In the genomic region with DNA sequence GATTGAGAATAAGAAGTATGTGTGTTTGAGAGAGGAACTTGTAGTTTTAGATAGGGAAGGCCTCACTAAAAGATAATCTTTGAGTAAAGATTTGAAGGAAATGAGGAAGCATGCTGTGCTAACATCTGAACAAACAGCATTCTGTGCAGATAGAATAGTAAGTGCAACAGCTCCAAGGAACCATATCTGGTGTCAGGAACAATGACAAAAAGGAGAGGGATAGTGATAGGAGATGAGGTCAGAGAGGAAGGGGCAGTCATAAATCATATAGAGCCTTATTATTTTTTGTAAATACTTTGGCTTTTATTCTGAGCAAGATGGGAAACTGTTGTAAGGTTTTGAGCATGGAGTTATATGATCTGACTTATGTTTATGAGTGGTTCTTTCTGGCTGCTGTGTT, we compare ENCODE assay signal across 34 cellular contexts.
"Had no signal": no experiment of that assay in that cellular context is flagged by ENCODE, and none has a peak within 500 bp of the region (broad histone marks: within the 10 kb centered on the region; RNA-seq: fewer than 3 reads in every experiment).

No MANE protein-coding gene starts in this region.

- H3K36me3 Mint-ChIP-seq: mesothelial cell of epicardium, naive B cell had no signal

- H3K27ac Mint-ChIP-seq: activated CD4-positive, alpha-beta memory T cell treated with anti-CD3 and anti-CD28 coated beads for 36 hours; activated CD4-positive, alpha-beta T cell treated with anti-CD3 and anti-CD28 coated beads, Interleukin-2, amount 10 ng/mL, durations not matched to agents 24 days and 14 days; activated naive CD4-positive, alpha-beta T cell treated with anti-CD3 and anti-CD28 coated beads, Interleukin-2, amount 10 ng/mL, durations not matched to agents 7 days and 5 days; activated naive CD8-positive, alpha-beta T cell treated with anti-CD3 and anti-CD28 coated beads, Interleukin-2, amount 10 ng/mL, durations not matched to agents 7 days and 5 days; activated T-helper 1 cell treated with anti-CD3 and anti-CD28 coated beads, Interleukin-12 subunit alpha, Interleukin-12 subunit beta, Interleukin-2, Interleukin-4 antibody, amounts not matched to agents 30 ng/mL and 10 ng/mL and 1 ng/mL, durations not matched to agents 14 hours and 24 hours and 36 hours; effector memory CD8-positive, alpha-beta T cell; mesothelial cell of epicardium; naive B cell; T-helper 2 cell treated with Interferon-gamma antibody and Interleukin-4, amounts not matched to agents 5 μg/mL and 100 μg/mL, for 36 hours had no signal

- H3K9me3 Mint-ChIP-seq: activated CD4-positive, alpha-beta memory T cell treated with anti-CD3 and anti-CD28 coated beads for 36 hours; activated CD4-positive, alpha-beta T cell treated with anti-CD3 and anti-CD28 coated beads, Interleukin-2, amount 10 ng/mL, durations not matched to agents 24 days and 14 days; activated naive CD4-positive, alpha-beta T cell treated with anti-CD3 and anti-CD28 coated beads, Interleukin-2, amount 10 ng/mL, durations not matched to agents 7 days and 5 days; activated naive CD8-positive, alpha-beta T cell treated with anti-CD3 and anti-CD28 coated beads, Interleukin-2, amount 10 ng/mL, durations not matched to agents 7 days and 5 days; activated T-helper 1 cell treated with anti-CD3 and anti-CD28 coated beads, Interleukin-12 subunit alpha, Interleukin-12 subunit beta, Interleukin-2, Interleukin-4 antibody, amounts not matched to agents 30 ng/mL and 10 ng/mL and 1 ng/mL, durations not matched to agents 14 hours and 24 hours and 36 hours; effector memory CD8-positive, alpha-beta T cell; mesothelial cell of epicardium; naive B cell; T-helper 2 cell treated with Interferon-gamma antibody and Interleukin-4, amounts not matched to agents 5 μg/mL and 100 μg/mL, for 36 hours had no signal

- ATAC-seq: effector memory CD8-positive, alpha-beta T cell; left colon; sciatic nerve; stimulated activated naive CD8-positive, alpha-beta T cell treated with anti-CD3 and anti-CD28 coated beads, Interleukin-15, Interleukin-2, amounts not matched to agents 100 U/mL and 50 U/mL, for 24 hours had no signal

- H3K4me3 Mint-ChIP-seq: activated CD4-positive, alpha-beta memory T cell treated with anti-CD3 and anti-CD28 coated beads for 36 hours; activated CD4-positive, alpha-beta T cell treated with anti-CD3 and anti-CD28 coated beads, Interleukin-2, amount 10 ng/mL, durations not matched to agents 24 days and 14 days; activated naive CD4-positive, alpha-beta T cell treated with anti-CD3 and anti-CD28 coated beads, Interleukin-2, amount 10 ng/mL, durations not matched to agents 7 days and 5 days; activated naive CD8-positive, alpha-beta T cell treated with anti-CD3 and anti-CD28 coated beads, Interleukin-2, amount 10 ng/mL, durations not matched to agents 7 days and 5 days; activated T-helper 1 cell treated with anti-CD3 and anti-CD28 coated beads, Interleukin-12 subunit alpha, Interleukin-12 subunit beta, Interleukin-2, Interleukin-4 antibody, amounts not matched to agents 30 ng/mL and 10 ng/mL and 1 ng/mL, durations not matched to agents 14 hours and 24 hours and 36 hours; effector memory CD8-positive, alpha-beta T cell; mesothelial cell of epicardium; naive B cell; T-helper 2 cell treated with Interferon-gamma antibody and Interleukin-4, amounts not matched to agents 5 μg/mL and 100 μg/mL, for 36 hours had no signal

- FAIRE-seq: astrocyte, keratinocyte, urothelium cell line had no signal

- H3K9me3 ChIP-seq: ovary, prostate gland, testis, transverse colon had no signal

- DNase-seq: activated CD4-positive, alpha-beta memory T cell treated with anti-CD3 and anti-CD28 coated beads for 36 hours; activated CD4-positive, alpha-beta T cell treated with anti-CD3 and anti-CD28 coated beads, Interleukin-2, amount 10 ng/mL, durations not matched to agents 24 days and 14 days; activated CD4-positive, CD25-positive, alpha-beta regulatory T cell treated with anti-CD3 and anti-CD28 coated beads, Interleukin-2, amount 50 U/mL, for 72 hours; activated CD8-positive, alpha-beta memory T cell treated with anti-CD3 and anti-CD28 coated beads, Interleukin-2, amount 50 U/mL, for 4 hours; activated effector memory CD4-positive, alpha-beta T cell treated with anti-CD3 and anti-CD28 coated beads, Interleukin-2, amount 50 U/mL, for 16 hours; activated naive CD4-positive, alpha-beta T cell treated with anti-CD3 and anti-CD28 coated beads, Interleukin-2, amount 10 ng/mL, durations not matched to agents 7 days and 5 days; activated naive CD8-positive, alpha-beta T cell treated with anti-CD3 and anti-CD28 coated beads, Interleukin-2, amount 10 ng/mL, durations not matched to agents 7 days and 5 days; activated T-cell treated with anti-CD3 and anti-CD28 coated beads, Interleukin-2, amount 50 U/mL, for 1 hour; amniotic stem cell; brain microvascular endothelial cell; effector memory CD8-positive, alpha-beta T cell; foreskin fibroblast; head of caudate nucleus; hippocampal formation; left colon; mammary epithelial cell; naive B cell; ovary; retina; stimulated activated CD4-positive, alpha-beta T cell treated with anti-CD3 and anti-CD28 coated beads, Interleukin-12 subunit alpha, Interleukin-12 subunit beta, amount 100 ng/mL, for 4 hours; stimulated activated CD4-positive, alpha-beta T cell treated with anti-CD3 and anti-CD28 coated beads, Interleukin-4, amount 100 ng/mL, for 1 hour; stimulated activated naive CD8-positive, alpha-beta T cell treated with anti-CD3 and anti-CD28 coated beads, Interleukin-15, Interleukin-2, amounts not matched to agents 100 U/mL and 50 U/mL, for 24 hours; testis; transverse colon had no signal

- H3K27me3 ChIP-seq: brain microvascular endothelial cell, ovary, testis, transverse colon had no signal

- H3K4me3 ChIP-seq: coronary artery, ovary, prostate gland, skin epidermis, testis, transverse colon had no signal

- H3K27me3 Mint-ChIP-seq: activated CD4-positive, alpha-beta memory T cell treated with anti-CD3 and anti-CD28 coated beads for 36 hours; activated CD4-positive, alpha-beta T cell treated with anti-CD3 and anti-CD28 coated beads, Interleukin-2, amount 10 ng/mL, durations not matched to agents 24 days and 14 days; activated naive CD4-positive, alpha-beta T cell treated with anti-CD3 and anti-CD28 coated beads, Interleukin-2, amount 10 ng/mL, durations not matched to agents 7 days and 5 days; activated naive CD8-positive, alpha-beta T cell treated with anti-CD3 and anti-CD28 coated beads, Interleukin-2, amount 10 ng/mL, durations not matched to agents 7 days and 5 days; effector memory CD8-positive, alpha-beta T cell; naive B cell had no signal

- H3K36me3 ChIP-seq: brain microvascular endothelial cell, ovary, prostate gland, transverse colon had no signal

- H3K27ac ChIP-seq: brain microvascular endothelial cell, coronary artery, ovary, prostate gland, skin epidermis, testis, transverse colon had no signal
